ENCODE assay signal across 3 cellular contexts in genomic region chr5:6184481-6184880, GRCh38.
"Had no signal": no experiment of that assay in that cellular context is flagged by ENCODE, and none has a peak within 500 bp of the region (broad histone marks: within the 10 kb centered on the region; RNA-seq: fewer than 3 reads in every experiment).

No MANE protein-coding gene starts in this region.

- DNase-seq: GDM1, GF-D8 had no signal

- ATAC-seq: GM12878 had no signal

- H3K4me3 ChIP-seq: GM12878 had no signal
